In the genomic region with DNA sequence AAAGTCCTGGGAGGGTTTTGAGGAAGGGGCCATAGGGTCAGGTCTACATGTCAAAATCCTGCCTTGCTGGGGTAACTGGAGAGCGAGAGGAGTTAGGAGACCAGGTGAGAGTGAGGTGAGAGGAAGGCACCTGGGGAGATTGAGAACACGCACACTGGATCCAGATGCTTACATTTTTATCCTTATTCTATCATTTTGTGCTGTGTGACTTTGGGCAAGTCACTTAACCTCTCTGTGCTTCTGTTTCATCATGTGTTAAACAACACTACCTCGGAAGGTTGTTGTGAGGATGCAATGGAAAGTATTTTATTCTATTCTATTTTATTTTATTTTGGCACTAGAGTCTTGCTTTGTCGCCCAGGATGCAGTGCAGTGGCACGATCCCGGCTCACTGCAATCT, we compare ENCODE assay signal across 31 cellular contexts. TPM values are rescaled to one million over a fixed set of nuclear protein-coding genes. Genes with fewer than 3 reads are reported as not detected.
"Had no signal": no experiment of that assay in that cellular context is flagged by ENCODE, and none has a peak within 500 bp of the region (broad histone marks: within the 10 kb centered on the region; RNA-seq: fewer than 3 reads in every experiment).

No MANE protein-coding gene starts in this region.

- FAIRE-seq: astrocyte, colon had no signal

- H3K36me3 ChIP-seq: esophagus muscularis mucosa, gastrocnemius medialis had no signal

- H3K27ac Mint-ChIP-seq: activated CD4-positive, alpha-beta memory T cell treated with anti-CD3 and anti-CD28 coated beads for 36 hours; activated CD4-positive, alpha-beta T cell treated with anti-CD3 and anti-CD28 coated beads for 36 hours; activated CD4-positive, alpha-beta T cell treated with anti-CD3 and anti-CD28 coated beads, Interleukin-2, amount 10 ng/mL, durations not matched to agents 24 days and 14 days; activated CD8-positive, alpha-beta memory T cell treated with anti-CD3 and anti-CD28 coated beads, Interleukin-2, amount 10 ng/mL, durations not matched to agents 7 days and 5 days; activated CD8-positive, alpha-beta T cell treated with anti-CD3 and anti-CD28 coated beads, Interleukin-2, amount 10 ng/mL, durations not matched to agents 7 days and 5 days; activated naive CD4-positive, alpha-beta T cell treated with anti-CD3 and anti-CD28 coated beads for 36 hours; activated naive CD4-positive, alpha-beta T cell treated with anti-CD3 and anti-CD28 coated beads, Interleukin-2, amount 50 U/mL, for 24 hours; activated T-helper 1 cell treated with anti-CD3 and anti-CD28 coated beads, Interleukin-12 subunit alpha, Interleukin-12 subunit beta, Interleukin-2, Interleukin-4 antibody, amounts not matched to agents 30 ng/mL and 10 ng/mL and 1 ng/mL, durations not matched to agents 14 hours and 24 hours and 36 hours; activated T-helper 2 cell treated with anti-CD3 and anti-CD28 coated beads, Interferon-gamma antibody, Interleukin-2, Interleukin-4, amounts not matched to agents 10 μg/mL and 5 μg/mL and 100 μg/mL, durations not matched to agents 14 hours and 24 hours and 36 hours; effector memory CD8-positive, alpha-beta T cell had no signal

- H3K4me3 Mint-ChIP-seq: activated CD4-positive, alpha-beta memory T cell treated with anti-CD3 and anti-CD28 coated beads for 36 hours; activated CD4-positive, alpha-beta T cell treated with anti-CD3 and anti-CD28 coated beads for 36 hours; activated CD4-positive, alpha-beta T cell treated with anti-CD3 and anti-CD28 coated beads, Interleukin-2, amount 10 ng/mL, durations not matched to agents 24 days and 14 days; activated CD8-positive, alpha-beta memory T cell treated with anti-CD3 and anti-CD28 coated beads, Interleukin-2, amount 10 ng/mL, durations not matched to agents 7 days and 5 days; activated CD8-positive, alpha-beta T cell treated with anti-CD3 and anti-CD28 coated beads, Interleukin-2, amount 10 ng/mL, durations not matched to agents 7 days and 5 days; activated naive CD4-positive, alpha-beta T cell treated with anti-CD3 and anti-CD28 coated beads for 36 hours; activated naive CD4-positive, alpha-beta T cell treated with anti-CD3 and anti-CD28 coated beads, Interleukin-2, amount 50 U/mL, for 24 hours; activated T-helper 1 cell treated with anti-CD3 and anti-CD28 coated beads, Interleukin-12 subunit alpha, Interleukin-12 subunit beta, Interleukin-2, Interleukin-4 antibody, amounts not matched to agents 30 ng/mL and 10 ng/mL and 1 ng/mL, durations not matched to agents 14 hours and 24 hours and 36 hours; effector memory CD8-positive, alpha-beta T cell had no signal

- H3K4me3 ChIP-seq: esophagus muscularis mucosa, gastrocnemius medialis had no signal

- ATAC-seq: activated CD4-positive, alpha-beta T cell treated with anti-CD3 and anti-CD28 coated beads for 36 hours; activated CD8-positive, alpha-beta memory T cell treated with anti-CD3 and anti-CD28 coated beads, Interleukin-2, amount 10 ng/mL, durations not matched to agents 7 days and 5 days; activated CD8-positive, alpha-beta T cell treated with anti-CD3 and anti-CD28 coated beads, Interleukin-2, amount 10 ng/mL, durations not matched to agents 7 days and 5 days; effector memory CD8-positive, alpha-beta T cell; foreskin keratinocyte; gastrocnemius medialis had no signal

- H3K9me3 ChIP-seq: gastrocnemius medialis had no signal

- H3K9me3 Mint-ChIP-seq: activated naive CD4-positive, alpha-beta T cell treated with anti-CD3 and anti-CD28 coated beads for 36 hours had no signal

- H3K4me1 ChIP-seq: foreskin keratinocyte, gastrocnemius medialis had no signal

- H3K27ac ChIP-seq: esophagus muscularis mucosa, foreskin keratinocyte, gastrocnemius medialis had no signal

- DNase-seq: activated CD4-positive, alpha-beta memory T cell treated with anti-CD3 and anti-CD28 coated beads for 36 hours; activated CD4-positive, alpha-beta T cell treated with anti-CD3 and anti-CD28 coated beads for 36 hours; activated CD4-positive, alpha-beta T cell treated with anti-CD3 and anti-CD28 coated beads, Interleukin-2, amount 10 ng/mL, durations not matched to agents 24 days and 14 days; activated CD4-positive, CD25-positive, alpha-beta regulatory T cell; activated CD4-positive, CD25-positive, alpha-beta regulatory T cell treated with anti-CD3 and anti-CD28 coated beads, Interleukin-2, amount 50 U/mL, for 72 hours; activated CD8-positive, alpha-beta memory T cell treated with anti-CD3 and anti-CD28 coated beads, Interleukin-2, amount 10 ng/mL, durations not matched to agents 7 days and 5 days; activated CD8-positive, alpha-beta memory T cell treated with anti-CD3 and anti-CD28 coated beads, Interleukin-2, amount 50 U/mL, for 4 hours; activated CD8-positive, alpha-beta T cell treated with anti-CD3 and anti-CD28 coated beads, Interleukin-2, amount 10 ng/mL, durations not matched to agents 7 days and 5 days; activated effector memory CD4-positive, alpha-beta T cell treated with anti-CD3 and anti-CD28 coated beads, Interleukin-2, amount 50 U/mL, for 16 hours; activated naive CD4-positive, alpha-beta T cell treated with anti-CD3 and anti-CD28 coated beads for 36 hours; activated T-cell treated with anti-CD3 and anti-CD28 coated beads, Interleukin-2, amount 50 U/mL, for 1 hour; activated T-cell treated with anti-CD3 and anti-CD28 coated beads, Interleukin-2, amount 50 U/mL, for 48 hours; amniotic stem cell; anterior cingulate cortex; caudate nucleus; cortex of kidney; dermis blood vessel endothelial cell; effector CD4-positive, alpha-beta T cell; effector memory CD8-positive, alpha-beta T cell; erythroblast; foreskin keratinocyte; gastrocnemius medialis; glutamatergic neuron; T-helper 2 cell had no signal

- H3K36me3 Mint-ChIP-seq: activated CD4-positive, alpha-beta memory T cell treated with anti-CD3 and anti-CD28 coated beads for 36 hours; activated CD8-positive, alpha-beta memory T cell treated with anti-CD3 and anti-CD28 coated beads, Interleukin-2, amount 10 ng/mL, durations not matched to agents 7 days and 5 days; activated naive CD4-positive, alpha-beta T cell treated with anti-CD3 and anti-CD28 coated beads, Interleukin-2, amount 50 U/mL, for 24 hours had no signal

RNA-seq across cellular contexts. Expression of a gene that starts 3.5 kb away (rescaled TPM):
- total RNA-seq: activated CD8-positive, alpha-beta T cell treated with anti-CD3 and anti-CD28 coated beads, Interleukin-2, amount 10 ng/mL, durations not matched to agents 7 days and 5 days; activated T-helper 1 cell treated with anti-CD3 and anti-CD28 coated beads, Interleukin-12 subunit alpha, Interleukin-12 subunit beta, Interleukin-2, Interleukin-4 antibody, amounts not matched to agents 30 ng/mL and 10 ng/mL and 1 ng/mL, durations not matched to agents 14 hours and 24 hours and 36 hours; activated T-helper 2 cell treated with anti-CD3 and anti-CD28 coated beads, Interferon-gamma antibody, Interleukin-2, Interleukin-4, amounts not matched to agents 10 μg/mL and 5 μg/mL and 100 μg/mL, durations not matched to agents 14 hours and 24 hours and 36 hours; astrocyte; dermis blood vessel endothelial cell; foreskin keratinocyte; gastrocnemius medialis; T-helper 1 cell treated with Interleukin-12 subunit alpha and Interleukin-12 subunit beta and Interleukin-4 antibody, amounts not matched to agents 30 ng/mL and 1 ng/mL, for 36 hours had no signal

RNA-seq across cellular contexts. Expression of a gene that starts 13.0 kb away (rescaled TPM):
- total RNA-seq: activated CD4-positive, alpha-beta memory T cell treated with anti-CD3 and anti-CD28 coated beads for 36 hours; activated CD4-positive, alpha-beta T cell treated with anti-CD3 and anti-CD28 coated beads, Interleukin-2, amount 10 ng/mL, durations not matched to agents 24 days and 14 days; activated CD8-positive, alpha-beta memory T cell treated with anti-CD3 and anti-CD28 coated beads, Interleukin-2, amount 10 ng/mL, durations not matched to agents 7 days and 5 days; activated CD8-positive, alpha-beta T cell treated with anti-CD3 and anti-CD28 coated beads, Interleukin-2, amount 10 ng/mL, durations not matched to agents 7 days and 5 days; activated naive CD4-positive, alpha-beta T cell treated with anti-CD3 and anti-CD28 coated beads for 36 hours; activated T-helper 1 cell treated with anti-CD3 and anti-CD28 coated beads, Interleukin-12 subunit alpha, Interleukin-12 subunit beta, Interleukin-2, Interleukin-4 antibody, amounts not matched to agents 30 ng/mL and 10 ng/mL and 1 ng/mL, durations not matched to agents 14 hours and 24 hours and 36 hours; activated T-helper 2 cell treated with anti-CD3 and anti-CD28 coated beads, Interferon-gamma antibody, Interleukin-2, Interleukin-4, amounts not matched to agents 10 μg/mL and 5 μg/mL and 100 μg/mL, durations not matched to agents 14 hours and 24 hours and 36 hours; astrocyte; foreskin keratinocyte; T-helper 1 cell treated with Interleukin-12 subunit alpha and Interleukin-12 subunit beta and Interleukin-4 antibody, amounts not matched to agents 30 ng/mL and 1 ng/mL, for 36 hours had no signal
- polyA plus RNA-seq: foreskin keratinocyte had no signal
